ENCODE assay signal across 9 cellular contexts in the genomic region with DNA sequence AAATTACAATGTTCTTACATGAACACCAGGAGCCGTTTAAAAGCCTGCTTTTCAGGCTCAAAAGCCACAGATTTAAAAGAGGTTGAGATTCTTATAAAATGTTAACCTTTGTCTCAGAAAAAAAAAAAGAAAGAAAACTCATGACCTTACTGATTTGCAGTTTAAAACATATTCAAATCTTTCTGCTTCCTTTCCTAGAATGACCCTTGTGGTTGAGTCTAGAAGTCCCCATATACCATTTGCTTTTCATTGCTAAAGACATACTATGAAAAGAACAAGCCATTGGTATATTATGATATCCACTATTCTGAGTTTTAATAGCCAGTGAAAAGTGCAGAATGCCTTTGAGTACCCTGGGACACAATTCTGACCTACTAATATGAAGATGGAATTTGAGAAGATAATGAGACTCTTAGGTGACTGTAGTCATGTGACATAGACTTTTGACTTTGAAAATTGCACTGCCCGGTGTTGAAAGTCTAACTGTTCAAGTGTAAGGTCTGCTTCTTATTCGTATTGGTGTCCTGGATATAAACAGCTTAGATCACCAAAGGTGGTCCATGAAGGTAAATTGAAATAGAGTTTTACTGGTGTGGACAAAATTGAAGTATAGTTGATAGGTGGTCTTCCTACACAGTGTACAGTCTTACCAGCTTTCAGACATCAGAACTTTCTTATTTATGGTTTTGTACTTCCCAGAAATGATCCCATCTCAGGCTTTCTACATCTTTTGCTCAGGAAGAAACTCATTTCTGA.
DNase-seq lines count a peak whose midpoint lies in the region; ATAC-seq and TF ChIP-seq lines count a peak whose summit lies in the region.
"Had no signal": no experiment of that assay in that cellular context is flagged by ENCODE, and none has a peak within 500 bp of the region (broad histone marks: within the 10 kb centered on the region; RNA-seq: fewer than 3 reads in every experiment).

No MANE protein-coding gene starts in this region.

- H3K4me1 ChIP-seq in tibial artery: peaks cover 0 to 59% (median 43%) of the 10 kb centered on the region in 4 donors

- H3K9me3 ChIP-seq in tibial artery: no peaks in the 10 kb centered on the region

- H3K36me3 ChIP-seq in tibial artery: no peaks in the 10 kb centered on the region

- peak; percentile 28 for ATAC-seq in HG03135 (IDR thresholded peaks at IDR 0.05; ENCODE audit: unreplicated experiment)
- ATAC-seq in activated naive CD8-positive, alpha-beta T cell treated with anti-CD3 and anti-CD28 coated beads, Interleukin-2, amount 50 U/mL, for 24 hours: peak; percentile 31

- peak overlapping the region; percentile 88 to 93 for H3K27ac ChIP-seq in tibial artery

- intact Hi-C loops in tibial artery (cut with DNase I; ENCODE audit: low total_unique reads): no loop called here

- no peak overlapping the region for H3K4me3 ChIP-seq in tibial artery

- peaks cover 82% of the 10 kb centered on the region for H3K36me3 Mint-ChIP-seq in activated T-cell treated with anti-CD3 and anti-CD28 coated beads, Interleukin-2, amount 50 U/mL, for 24 hours (ENCODE audit: low read depth)
- H3K36me3 Mint-ChIP-seq in activated naive CD8-positive, alpha-beta T cell treated with anti-CD3 and anti-CD28 coated beads, Interleukin-2, amount 50 U/mL, for 24 hours (ENCODE audit: low read depth): peaks cover 59% of the 10 kb centered on the region

- no peaks in the 10 kb centered on the region for H3K27me3 Mint-ChIP-seq in activated T-cell treated with anti-CD3 and anti-CD28 coated beads, Interleukin-2, amount 50 U/mL, for 24 hours
- H3K27me3 Mint-ChIP-seq in activated naive CD8-positive, alpha-beta T cell treated with anti-CD3 and anti-CD28 coated beads, Interleukin-2, amount 50 U/mL, for 24 hours: no peaks in the 10 kb centered on the region

- TF ChIP-seq CTCF in tibial artery (IDR thresholded peaks at IDR 0.05): no peak
- TF ChIP-seq CTCF in GM20000 (IDR thresholded peaks at IDR 0.05; ENCODE audit: extremely low read depth, missing control alignments): no peak

- no peaks in the 10 kb centered on the region for H3K9me3 Mint-ChIP-seq in activated T-cell treated with anti-CD3 and anti-CD28 coated beads, Interleukin-2, amount 50 U/mL, for 24 hours
- H3K9me3 Mint-ChIP-seq in activated naive CD8-positive, alpha-beta T cell treated with anti-CD3 and anti-CD28 coated beads, Interleukin-2, amount 50 U/mL, for 24 hours: no peaks in the 10 kb centered on the region

- peaks cover 91% of the 10 kb centered on the region for H3K4me1 Mint-ChIP-seq in activated T-cell treated with anti-CD3 and anti-CD28 coated beads, Interleukin-2, amount 50 U/mL, for 24 hours (ENCODE audit: low read depth)
- peaks cover 88% of the 10 kb centered on the region for H3K4me1 Mint-ChIP-seq in activated naive CD8-positive, alpha-beta T cell treated with anti-CD3 and anti-CD28 coated beads, Interleukin-2, amount 50 U/mL, for 24 hours

- no peaks in the 10 kb centered on the region for H3K27me3 ChIP-seq in tibial artery

- H3K4me3 Mint-ChIP-seq in activated T-cell treated with anti-CD3 and anti-CD28 coated beads, Interleukin-2, amount 50 U/mL, for 24 hours: peak overlapping the region; percentile 70
- H3K4me3 Mint-ChIP-seq in activated naive CD8-positive, alpha-beta T cell treated with anti-CD3 and anti-CD28 coated beads, Interleukin-2, amount 50 U/mL, for 24 hours: peak overlapping the region; percentile 58

- DNase-seq in activated T-cell treated with anti-CD3 and anti-CD28 coated beads, Interleukin-2, amount 50 U/mL, for 24 hours: no peak
- DNase-seq in activated T-cell treated with anti-CD3 and anti-CD28 coated beads for 4 hours: no peak
- DNase-seq in activated naive CD8-positive, alpha-beta T cell treated with anti-CD3 and anti-CD28 coated beads, Interleukin-2, amount 50 U/mL, for 24 hours: no peak
- no peak for DNase-seq in tibial artery
- no peak for DNase-seq in GM20000 (ENCODE audit: low spot score)
- no peak for DNase-seq in DMS 273 (lab: John Stamatoyannopoulos, UW; ENCODE audit: unreplicated experiment)
- DNase-seq in stimulated activated CD4-positive, alpha-beta T cell treated with anti-CD3 and anti-CD28 coated beads, Interleukin-2, amount 100 ng/mL, for 24 hours: no peak
- DNase-seq: trophoblast cell had no signal

- H3K27ac Mint-ChIP-seq in activated T-cell treated with anti-CD3 and anti-CD28 coated beads, Interleukin-2, amount 50 U/mL, for 24 hours: peak overlapping the region; percentile 100
- H3K27ac Mint-ChIP-seq in activated naive CD8-positive, alpha-beta T cell treated with anti-CD3 and anti-CD28 coated beads, Interleukin-2, amount 50 U/mL, for 24 hours: peak overlapping the region; percentile 94
